Comparison of ENCODE assay signal across 8 cellular contexts in genomic region chrX:119574394-119575266, GRCh38. TPM values are rescaled to one million over a fixed set of nuclear protein-coding genes. Genes with fewer than 3 reads are reported as not detected.
DNase-seq lines count a peak whose midpoint lies in the region; ATAC-seq and TF ChIP-seq lines count a peak whose summit lies in the region.

UBE2A (plus strand) TSS chrX:119574563; CDS start chrX:119574712, 149 bp downstream.

- H3K27ac Mint-ChIP-seq in T-cell (peak within 1 kb of the TSS; percentile 91 to 95), type B pancreatic cell (peak within 1 kb of the TSS; percentile 79)

- H3K9me3 Mint-ChIP-seq in T-cell = no peaks in the 10 kb centered on the region
- peaks cover 4% of the 10 kb centered on the region for H3K9me3 Mint-ChIP-seq in type B pancreatic cell

- intact Hi-C loops in heart left ventricle (cut with DNase I) = loop anchor here in 4 of 10 donors (1.0 to 10.0 kb wide), 5 partner anchors 9 to 90 kb away; partner anchors contain the start of genes STEEP1 (in 2 of the 4) and NKRF (in 1 of the 4)
- intact Hi-C loops in posterior cingulate gyrus (cut with DNase I) = no loop called here

- peaks cover 10 to 34% (median 18%) of the 10 kb centered on the region in 3 donors for H3K4me1 Mint-ChIP-seq in T-cell
- no peaks in the 10 kb centered on the region for H3K4me1 Mint-ChIP-seq in type B pancreatic cell (ENCODE audit: unreplicated experiment)

- H3K9me3 ChIP-seq in heart left ventricle = no peaks in the 10 kb centered on the region

- TF ChIP-seq CTCF in GM13977 (IDR thresholded peaks at IDR 0.05; ENCODE audit: extremely low read depth, insufficient read depth, missing control alignments) = peak; percentile 14
- peak; percentile 15 to 61 (median 40) for TF ChIP-seq CTCF in heart left ventricle (IDR thresholded peaks at IDR 0.05)
- peak; percentile 52 for TF ChIP-seq CTCF in type B pancreatic cell (conservative IDR thresholded peaks at IDR 0.05)

- in situ Hi-C loops in GM13977 (cut with MboI; ENCODE audit: low pct_unique_long_range_greater_than_20kb, low sequenced_read_pairs, unreplicated experiment) = no loop called here

- CTCF ChIA-PET in T-cell (lab: Charles Lee) = interaction anchor here (0.5 to 1.8 kb wide), 5 partner anchors 32 to 114 kb away, joined by 3 to 7 read pairs (median 4); no protein-coding TSS in a partner anchor

- H3K27me3 Mint-ChIP-seq in T-cell (peaks cover 0 to 17% of the 10 kb centered on the region in 2 donors), type B pancreatic cell (no peaks in the 10 kb centered on the region)

- H3K4me1 ChIP-seq in heart left ventricle = peaks cover 0 to 22% (median 8%) of the 10 kb centered on the region in 12 donors

- H3K4me3 Mint-ChIP-seq in T-cell = peak within 1 kb of the TSS; percentile 83 to 92 (median 90)
- peak within 1 kb of the TSS; percentile 90 for H3K4me3 Mint-ChIP-seq in type B pancreatic cell

- peaks cover 0 to 17% (median 4%) of the 10 kb centered on the region in 9 donors for H3K36me3 ChIP-seq in heart left ventricle

- POLR2A ChIA-PET in T-cell (lab: Charles Lee) = interaction anchor here (0.6 to 1.8 kb wide), 14 partner anchors 9 to 874 kb away, joined by 3 to 7 read pairs (median 3); partner anchors contain the start of genes NDUFA1 (in 1 of the 2), RNF113A (in 1 of the 2) and SEPTIN6 (in 1 of the 2)

- ATAC-seq in HG02870 (IDR thresholded peaks at IDR 0.05; ENCODE audit: unreplicated experiment) (peak; percentile 34), T-cell (replicated peaks in 1 of 4) (peak; percentile 91 to 96 (median 92)), heart left ventricle (peak; percentile 94 to 98 (median 96))

- H3K27ac ChIP-seq in adipose tissue (ENCODE audit: low read depth, low read length) (no peak within 1 kb of the TSS), heart left ventricle (peak within 1 kb of the TSS; percentile 89 to 96 (median 93))

- H3K36me3 Mint-ChIP-seq in T-cell (no peaks in the 10 kb centered on the region), type B pancreatic cell (no peaks in the 10 kb centered on the region)

- DNase-seq in GM13977 (ENCODE audit: low spot score) = peak; percentile 94
- DNase-seq in NCI-H146 (lab: John Stamatoyannopoulos, UW) = peak; percentile 87
- DNase-seq in T-cell = peak; percentile 75 to 91 (median 86)
- peak; percentile 92 to 95 (median 92) for DNase-seq in heart left ventricle
- peak; percentile 65 to 96 (median 78) for DNase-seq in posterior cingulate gyrus
- DNase-seq in type B pancreatic cell (ENCODE audit: extremely low spot score, unreplicated experiment) = peak; percentile 89

- peaks cover 0 to 7% (median 0%) of the 10 kb centered on the region in 9 donors for H3K27me3 ChIP-seq in heart left ventricle

- TF ChIP-seq POLR2A in heart left ventricle (IDR thresholded peaks at IDR 0.05) = peak; percentile 2 to 82

- peak within 1 kb of the TSS; percentile 39 to 88 (median 79) for H3K4me3 ChIP-seq in heart left ventricle

- 0 to 29% (median 1%) methylated on average over 64 to 86 of the region's 86 CpGs for WGBS in adipose tissue, 3 donors
- WGBS in heart left ventricle, 4 donors = 1 to 43% (median 9%) methylated on average over 18 to 86 of the region's 86 CpGs

RNA-seq across cellular contexts. Expression of gene UBE2A, which starts in this region (rescaled TPM):
- total RNA-seq in T-cell (10 to 100 TPM; 40.2 to 75.3 (median 44.8) TPM), heart left ventricle (10 to 100 TPM; 37.3 to 72.4 (median 65.5) TPM), type B pancreatic cell (ENCODE audit: low replicate concordance) (48.0 and 54.1 TPM in 2 replicates)
- polyA plus RNA-seq in adipose tissue (10 to 100 TPM; 16.5 to 58.0 (median 43.1) TPM), heart left ventricle (10 to 100 TPM; 51.5 to 86.2 TPM)

Comparison
In these comparisons a context has a peak if more than half of its experiments do, and no peak if none do; other contexts are left out.
1. ATAC-seq: peak in every context shown above with its lines; median percentile 96 in heart left ventricle; 92 in T-cell; 34 in HG02870.